18 cellular contexts compared by ENCODE assay signal in genomic region chr10:2392145-2392812, GRCh38.
DNase-seq lines count a peak whose midpoint lies in the region; ATAC-seq, FAIRE-seq and TF ChIP-seq lines count a peak whose summit lies in the region.
"Had no signal": no experiment of that assay in that cellular context is flagged by ENCODE, and none has a peak within 500 bp of the region (broad histone marks: within the 10 kb centered on the region; RNA-seq: fewer than 3 reads in every experiment).

No MANE protein-coding gene starts in this region.

- peak; percentile 100 for FAIRE-seq in bronchial epithelial cell (lab: Jason Lieb, UNC)
- FAIRE-seq: islet of Langerhans had no signal

- intact Hi-C loops in upper lobe of right lung (cut with DNase I) = no loop called here

- no peak overlapping the region for H3K27ac ChIP-seq in upper lobe of right lung
- H3K27ac ChIP-seq: adrenal gland, BLaER1, neutrophil, stomach had no signal

- H3K9me3 ChIP-seq in upper lobe of right lung = no peaks in the 10 kb centered on the region
- H3K9me3 ChIP-seq: adrenal gland, BLaER1, neutrophil, stomach had no signal

- no peak overlapping the region for H3K4me3 ChIP-seq in bronchial epithelial cell (ENCODE audit: low read depth, low read length)
- H3K4me3 ChIP-seq in upper lobe of right lung = no peak overlapping the region
- H3K4me3 ChIP-seq: adrenal gland, BLaER1, GM23338, stomach had no signal

- no peaks in the 10 kb centered on the region for H3K27me3 ChIP-seq in bronchial epithelial cell (ENCODE audit: control insufficient read depth, insufficient read depth, low read length)
- no peaks in the 10 kb centered on the region for H3K27me3 ChIP-seq in upper lobe of right lung
- H3K27me3 ChIP-seq: adrenal gland, BLaER1, neutrophil had no signal

- H3K36me3 ChIP-seq in bronchial epithelial cell (ENCODE audit: control insufficient read depth, insufficient read depth, low read length) (no peaks in the 10 kb centered on the region), upper lobe of right lung (no peaks in the 10 kb centered on the region)
- H3K36me3 ChIP-seq: adrenal gland, BLaER1, neutrophil, stomach had no signal

- H3K4me1 ChIP-seq in upper lobe of right lung = no peaks in the 10 kb centered on the region
- H3K4me1 ChIP-seq: adrenal gland, BLaER1, stomach had no signal

- ATAC-seq in upper lobe of right lung (peak; percentile 77), GM18868 (IDR thresholded peaks at IDR 0.05; ENCODE audit: unreplicated experiment) (no peak)
- ATAC-seq: GM23338 had no signal

- TF ChIP-seq CTCF in bronchial epithelial cell (IDR thresholded peaks at IDR 0.05; ENCODE audit: insufficient read depth, low read length, severe bottlenecking) (no peak), upper lobe of right lung (IDR thresholded peaks at IDR 0.05) (no peak)

- DNase-seq in NCI-H2081 (lab: John Stamatoyannopoulos, UW) (peak; percentile 1 to 22), NCI-H2081 treated with DMSO at 0.1 percent for 48 hours (lab: John Stamatoyannopoulos, UW) (no peak), NCI-H187 treated with DMSO at 0.1 percent for 48 hours (lab: John Stamatoyannopoulos, UW) (peak; percentile 77), bronchial epithelial cell (ENCODE audit: low read depth) (no peak), upper lobe of right lung (no peak), SW480 (ENCODE audit: low spot score) (no peak), hippocampal formation (lab: John Stamatoyannopoulos, UW) (no peak)
- DNase-seq: activated CD4-positive, alpha-beta T cell treated with anti-CD3 and anti-CD28 coated beads, Interleukin-2, amount 50 U/mL, for 4 hours; activated gamma-delta T cell; adrenal gland; stimulated activated CD4-positive, alpha-beta T cell treated with anti-CD3 and anti-CD28 coated beads, Interleukin-4, amount 100 ng/mL, for 24 hours; stomach; trophoblast cell had no signal

Comparison
In these comparisons a context has a peak if more than half of its experiments do, and no peak if none do; other contexts are left out.
1. DNase-seq: peak in NCI-H2081 (2 of 2) and NCI-H187 treated with DMSO at 0.1 percent for 48 hours (single experiment); none in NCI-H2081 treated with DMSO at 0.1 percent for 48 hours (single experiment), bronchial epithelial cell (single experiment), upper lobe of right lung (single experiment), SW480 (single experiment) and hippocampal formation (0 of 2).